11 cellular contexts compared by ENCODE assay signal in the genomic region with DNA sequence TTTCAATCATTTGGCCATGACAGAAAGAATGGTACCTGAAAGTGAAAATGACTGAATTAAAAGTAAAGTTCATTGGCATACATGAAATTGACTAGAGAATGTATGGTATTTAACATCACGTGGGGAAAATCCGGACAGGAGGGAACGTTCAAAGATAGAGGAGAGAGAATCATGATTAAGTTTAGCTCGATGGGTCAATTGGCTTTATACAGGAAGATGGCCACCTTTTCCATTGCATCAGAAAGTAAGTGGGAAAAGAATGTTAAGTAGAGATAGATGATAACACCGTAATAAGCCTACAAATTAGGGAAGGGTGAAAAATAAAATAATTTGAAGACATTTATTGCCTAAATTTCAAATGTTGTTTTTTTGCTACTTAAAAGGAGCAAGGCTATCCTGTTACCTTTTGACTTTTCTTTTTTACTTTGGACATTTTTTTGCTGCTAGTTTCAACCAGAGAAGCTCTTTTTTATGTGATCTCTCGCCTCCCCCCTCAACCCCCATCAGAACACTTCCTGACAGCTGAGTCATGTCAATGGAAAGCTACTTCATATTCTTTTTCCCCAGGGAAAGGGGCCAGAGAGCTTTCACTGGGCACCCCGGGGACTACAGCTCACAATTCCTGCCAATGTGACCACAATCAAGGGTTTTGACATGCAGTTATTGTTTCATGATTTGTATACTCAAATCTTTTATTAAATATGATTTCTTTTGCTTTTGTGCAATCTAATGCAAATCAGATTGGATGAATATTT. TPM values are rescaled to one million over a fixed set of nuclear protein-coding genes. Genes with fewer than 3 reads are reported as not detected.
DNase-seq lines count a peak whose midpoint lies in the region; ATAC-seq and TF ChIP-seq lines count a peak whose summit lies in the region.
"Had no signal": no experiment of that assay in that cellular context is flagged by ENCODE, and none has a peak within 500 bp of the region (broad histone marks: within the 10 kb centered on the region; RNA-seq: fewer than 3 reads in every experiment).

No MANE protein-coding gene starts in this region.

- ATAC-seq in GM18867 (IDR thresholded peaks at IDR 0.05; ENCODE audit: unreplicated experiment) = no peak

- no peak for TF ChIP-seq POLR2A in testis (IDR thresholded peaks at IDR 0.05)

- H3K36me3 ChIP-seq in testis (ENCODE audit: low read depth, missing control alignments) = no peaks in the 10 kb centered on the region

- TF ChIP-seq CTCF in AG09309 (IDR thresholded peaks at IDR 0.05; ENCODE audit: control insufficient read depth, insufficient read depth, low read depth, low read length, missing control alignments) (no peak), astrocyte of the spinal cord (IDR thresholded peaks at IDR 0.05; ENCODE audit: low read depth, low read length) (no peak), testis (IDR thresholded peaks at IDR 0.05) (no peak)

- intact Hi-C loops in testis (cut with DNase I; ENCODE audit: low total_unique reads) = no loop called here

- 71 to 74% methylated on average over 7 of the region's 7 CpGs for whole genome bisulfite sequencing in testis, 2 donors

- H3K27me3 ChIP-seq in testis = no peaks in the 10 kb centered on the region

- in situ Hi-C loops in astrocyte of the spinal cord (cut with HindIII; ENCODE audit: low sequenced_read_pairs) = no loop called here

- no peaks in the 10 kb centered on the region for H3K9me3 ChIP-seq in testis

- no peak overlapping the region for H3K27ac ChIP-seq in testis

- no peak overlapping the region for H3K4me3 ChIP-seq in AG09309 (ENCODE audit: control insufficient read depth, low read depth, low read length)
- no peak overlapping the region for H3K4me3 ChIP-seq in astrocyte of the spinal cord (ENCODE audit: low read depth, low read length)
- H3K4me3 ChIP-seq in testis = no peak overlapping the region

- no peaks in the 10 kb centered on the region for H3K4me1 ChIP-seq in testis

- DNase-seq in AG09309 (ENCODE audit: low read depth) = peak; percentile 75
- peak; percentile 85 for DNase-seq in HT1080 (ENCODE audit: low read depth)
- peak; percentile 93 for DNase-seq in astrocyte of the spinal cord (ENCODE audit: low read depth, low spot score)
- peak; percentile 23 for DNase-seq in kidney tubule cell (ENCODE audit: low spot score)
- DNase-seq in kidney glomerular epithelial cell (lab: John Stamatoyannopoulos, UW) = no peak
- DNase-seq in GDM1 (lab: John Stamatoyannopoulos, UW) = no peak
- DNase-seq in testis = no peak
- DNase-seq: activated CD8-positive, alpha-beta memory T cell treated with anti-CD3 and anti-CD28 coated beads, Interleukin-2, amount 50 U/mL, for 48 hours; cerebellar nuclear complex; NCI-H1930 had no signal

RNA-seq across cellular contexts. Expression of a gene that starts 0.8 kb away (rescaled TPM):
- total RNA-seq in HT1080 (2014; rRNA removed; shearing (Covaris generic)) = 0.19 and 2.6 TPM in 2 replicates
- 1.1 and 1.5 TPM in 2 replicates for polyA plus RNA-seq in HT1080 (2015; cell fraction: cytosol; rRNA removed)
- 0.82 and 2.4 TPM in 2 replicates for polyA plus RNA-seq in HT1080 (2015; cell fraction: nucleus; rRNA removed)
- total RNA-seq in testis = 10 to 100 TPM; 13.3 to 25.1 TPM
- 14.9 TPM for polyA plus RNA-seq in testis (ENCODE audit: insufficient read depth, low read depth, low replicate concordance)

Comparison
In these comparisons a context has a peak if more than half of its experiments do, and no peak if none do; other contexts are left out.
1. DNase-seq: peak in AG09309 (single experiment), HT1080 (single experiment), astrocyte of the spinal cord (single experiment) and kidney tubule cell (single experiment); none in kidney glomerular epithelial cell (single experiment), GDM1 (single experiment) and testis (single experiment).